ENCODE assay signal across 9 cellular contexts in the genomic region with DNA sequence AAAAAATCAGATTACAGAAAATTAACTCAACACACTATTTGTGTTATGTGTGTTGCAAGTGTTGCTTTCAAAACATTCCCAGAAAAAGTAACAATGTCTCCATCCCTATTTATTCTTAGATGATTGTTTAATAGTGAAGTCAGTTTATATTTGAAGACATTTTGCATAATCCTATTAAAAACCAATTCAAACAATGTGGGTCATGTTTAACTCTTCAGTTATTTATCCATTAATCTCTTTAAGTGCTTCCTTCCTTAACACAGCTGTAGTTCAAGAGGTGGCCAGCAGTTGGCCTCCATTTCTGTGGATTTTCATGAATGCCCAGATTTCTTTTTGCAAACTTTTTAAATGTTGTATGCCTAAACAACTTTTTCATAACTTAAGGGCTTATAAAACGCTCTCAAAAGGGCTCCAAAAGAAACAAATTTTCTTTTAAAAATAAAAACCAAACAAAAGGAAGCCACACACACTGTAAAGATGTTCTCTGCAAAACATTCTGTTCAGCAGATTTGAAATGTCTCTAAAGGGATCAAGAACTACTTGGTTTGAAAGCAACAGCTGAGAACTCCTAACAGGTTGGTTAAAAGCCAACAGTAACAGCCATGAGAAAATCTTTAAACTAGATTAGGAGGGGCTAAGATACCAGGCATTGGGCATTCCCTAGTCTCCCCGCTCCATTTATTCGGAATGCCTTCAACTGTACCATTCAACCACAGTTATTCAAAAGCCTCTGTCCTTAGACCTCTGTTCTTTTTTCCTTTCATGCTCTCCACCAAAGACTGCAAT.
A peak's percentile ranks its signal among the peaks of the same experiment; 100 is the strongest.
DNase-seq lines count a peak whose midpoint lies in the region; ATAC-seq and TF ChIP-seq lines count a peak whose summit lies in the region.
"Had no signal": no experiment of that assay in that cellular context is flagged by ENCODE, and none has a peak within 500 bp of the region (broad histone marks: within the 10 kb centered on the region; RNA-seq: fewer than 3 reads in every experiment).

No MANE protein-coding gene starts in this region.

- H3K4me1 ChIP-seq in hepatocyte (ENCODE audit: insufficient read depth) (no peaks in the 10 kb centered on the region), upper lobe of right lung (peaks cover 26% of the 10 kb centered on the region)

- TF ChIP-seq CTCF in VCaP (conservative IDR thresholded peaks at IDR 0.05) (peak; percentile 56), hepatocyte (IDR thresholded peaks at IDR 0.05; ENCODE audit: poor library complexity) (peak; percentile 25), upper lobe of right lung (IDR thresholded peaks at IDR 0.05) (peak; percentile 33)

- H3K27me3 ChIP-seq in hepatocyte (no peaks in the 10 kb centered on the region), upper lobe of right lung (no peaks in the 10 kb centered on the region)

- WGBS in hepatocyte (ENCODE audit: low lambda C conversion rate, missing lambda C conversion rate), result 75% methylated on average over 3 of the region's 3 CpGs

- no peak overlapping the region for H2AFZ ChIP-seq in hepatocyte

- H3K27ac ChIP-seq in VCaP (no peak overlapping the region), hepatocyte (peak overlapping the region; percentile 28), upper lobe of right lung (peak overlapping the region; percentile 18)

- peak; percentile 7 for DNase-seq in DMS 273 (lab: John Stamatoyannopoulos, UW; ENCODE audit: unreplicated experiment)
- DNase-seq in DMS 273 treated with DMSO at 0.1 percent for 48 hours (lab: John Stamatoyannopoulos, UW), result no peak
- peak; percentile 7 for DNase-seq in hepatocyte (ENCODE audit: low spot score)
- no peak for DNase-seq in upper lobe of right lung
- no peak for DNase-seq in kidney glomerular epithelial cell (lab: John Stamatoyannopoulos, UW)
- no peak for DNase-seq in NCI-H2196 (lab: John Stamatoyannopoulos, UW; ENCODE audit: unreplicated experiment)
- DNase-seq: hippocampal formation had no signal

- no peaks in the 10 kb centered on the region for H4K20me1 ChIP-seq in hepatocyte (ENCODE audit: insufficient read depth, poor library complexity, severe bottlenecking)

- H3K36me3 ChIP-seq in hepatocyte (replicated peaks; ENCODE audit: insufficient read depth, low read depth), result no peaks in the 10 kb centered on the region
- H3K36me3 ChIP-seq in upper lobe of right lung, result no peaks in the 10 kb centered on the region

- H3K4me3 ChIP-seq in hepatocyte (no peak overlapping the region), upper lobe of right lung (no peak overlapping the region)

- no peaks in the 10 kb centered on the region for H3K79me2 ChIP-seq in hepatocyte

- H3K9me3 ChIP-seq in hepatocyte (ENCODE audit: low read depth) (no peaks in the 10 kb centered on the region), upper lobe of right lung (no peaks in the 10 kb centered on the region)

- H3K4me2 ChIP-seq in hepatocyte, result no peak overlapping the region

- ATAC-seq in upper lobe of right lung (no peak), HG02981 (IDR thresholded peaks at IDR 0.05; ENCODE audit: unreplicated experiment) (no peak)

- intact Hi-C loops in upper lobe of right lung (cut with DNase I), result no loop called here

- no peaks in the 10 kb centered on the region for H3K9me2 ChIP-seq in hepatocyte (replicated peaks; ENCODE audit: insufficient read depth)

Comparison
In these comparisons a context has a peak if more than half of its experiments do, and no peak if none do; other contexts are left out.
1. DNase-seq: peak in DMS 273 (single experiment) and hepatocyte (single experiment); none in DMS 273 treated with DMSO at 0.1 percent for 48 hours (single experiment), upper lobe of right lung (single experiment), kidney glomerular epithelial cell (single experiment) and NCI-H2196 (single experiment).
2. Peak in every context shown above with its lines, with median percentiles within 50 percentile points of each other: CTCF ChIP-seq.